ENCODE assay signal across 1 cellular context in genomic region chr9:111621895-111622480, GRCh38.
TF ChIP-seq lines count a peak whose summit lies in the region.

No MANE protein-coding gene starts in this region.

TF ChIP-seq in HepG2, 621 proteins besides CTCF, POLR2A, EP300 and RAD21:
- peak; percentile 77 for TF ChIP-seq STAG1 (CRISPR knock-in tag; IDR thresholded peaks at IDR 0.05)
- TF ChIP-seq RFX1 (IDR thresholded peaks at IDR 0.05) = no peak
- TF ChIP-seq, protein P1, sequence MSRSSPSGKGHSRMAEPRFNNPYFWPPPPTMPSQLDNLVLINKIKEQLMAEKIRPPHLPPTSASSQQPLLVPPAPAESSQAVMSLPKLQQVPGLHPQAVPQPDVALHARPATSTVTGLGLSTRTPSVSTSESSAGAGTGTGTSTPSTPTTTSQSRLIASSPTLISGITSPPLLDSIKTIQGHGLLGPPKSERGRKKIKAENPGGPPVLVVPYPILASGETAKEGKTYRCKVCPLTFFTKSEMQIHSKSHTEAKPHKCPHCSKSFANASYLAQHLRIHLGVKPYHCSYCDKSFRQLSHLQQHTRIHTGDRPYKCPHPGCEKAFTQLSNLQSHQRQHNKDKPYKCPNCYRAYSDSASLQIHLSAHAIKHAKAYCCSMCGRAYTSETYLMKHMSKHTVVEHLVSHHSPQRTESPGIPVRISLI (CRISPR knock-in tag; IDR thresholded peaks at IDR 0.05; ENCODE audit: borderline replicate concordance) = 0 out of 2 replicates have a peak, but pooled peaks have one; percentile 19
- TF ChIP-seq TEAD3 (CRISPR knock-in tag; optimal IDR thresholded peaks at IDR 0.05; ENCODE audit: borderline replicate concordance) = peak; percentile 28
- peak; percentile 83 for TF ChIP-seq SMC3 (IDR thresholded peaks at IDR 0.05; ENCODE audit: low read length)
- TF ChIP-seq AGO2 (optimal IDR thresholded peaks at IDR 0.05; ENCODE audit: low read depth, low read length) = no peak
- TF ChIP-seq TBX2 (CRISPR knock-in tag; IDR thresholded peaks at IDR 0.05; ENCODE audit: borderline replicate concordance) = no peak
- TF ChIP-seq TFE3 (CRISPR knock-in tag; IDR thresholded peaks at IDR 0.05) = no peak
